In the genomic region with DNA sequence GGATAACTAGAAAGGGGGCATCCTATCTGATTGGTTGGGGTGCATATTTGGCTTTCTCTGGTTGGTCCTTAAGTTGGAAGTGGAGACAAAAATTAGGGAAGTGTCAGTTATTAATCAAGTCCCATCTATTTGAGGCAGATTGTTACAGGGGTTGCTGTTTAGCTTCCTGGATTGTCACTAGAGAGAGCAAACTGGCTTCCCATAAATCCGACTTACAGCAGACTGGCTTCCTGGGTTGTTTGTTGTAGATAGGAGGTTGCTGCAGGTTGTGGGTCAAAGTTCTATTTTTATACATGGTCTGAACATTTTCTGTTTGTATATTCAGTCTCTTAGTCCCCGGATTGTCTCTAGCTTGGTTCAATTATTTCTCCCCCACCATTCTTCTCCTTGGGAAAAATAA, we compare ENCODE assay signal across 20 cellular contexts.
"Had no signal": no experiment of that assay in that cellular context is flagged by ENCODE, and none has a peak within 500 bp of the region (broad histone marks: within the 10 kb centered on the region; RNA-seq: fewer than 3 reads in every experiment).

No MANE protein-coding gene starts in this region.

- DNase-seq: dermis blood vessel endothelial cell; effector memory CD4-positive, alpha-beta T cell; gastrocnemius medialis; kidney; left ventricle myocardium inferior; lower lobe of right lung; naive B cell; sigmoid colon; spleen; stimulated activated CD4-positive, alpha-beta T cell treated with anti-CD3 and anti-CD28 coated beads, Interleukin-4, amount 100 ng/mL, for 4 hours; stimulated activated naive CD8-positive, alpha-beta T cell treated with anti-CD3 and anti-CD28 coated beads, Interleukin-15, Interleukin-2, amounts not matched to agents 100 U/mL and 50 U/mL, for 24 hours; substantia nigra; testis; upper lobe of left lung had no signal

- H3K4me3 ChIP-seq: coronary artery, gastrocnemius medialis, left ventricle myocardium inferior, lower lobe of right lung, sigmoid colon, spleen, testis, tibial nerve, upper lobe of left lung had no signal

- ATAC-seq: gastrocnemius medialis; lower lobe of right lung; natural killer cell treated with Interleukin-12 subunit alpha and Interleukin-12 subunit beta and Interleukin-15 and Interleukin-18, amount 100 ng/mL, for 72 hours; stimulated activated memory B cell treated with anti-CD40 and anti-IgM and Interleukin-4, amounts not matched to agents 10 μg/mL and 1 μg/mL and 100 μg/mL, for 72 hours; stimulated activated naive CD8-positive, alpha-beta T cell treated with anti-CD3 and anti-CD28 coated beads, Interleukin-15, Interleukin-2, amounts not matched to agents 100 U/mL and 50 U/mL, for 24 hours had no signal

- H3K27ac ChIP-seq: coronary artery, gastrocnemius medialis, left ventricle myocardium inferior, lower lobe of right lung, neutrophil, parathyroid adenoma, sigmoid colon, spleen, testis, tibial nerve, upper lobe of left lung had no signal

- H3K27me3 ChIP-seq: sigmoid colon, testis, upper lobe of left lung had no signal

- H3K9me3 ChIP-seq: gastrocnemius medialis, left ventricle myocardium inferior, lower lobe of right lung, neutrophil, sigmoid colon, spleen, testis, tibial nerve, upper lobe of left lung had no signal

- H3K4me1 ChIP-seq: gastrocnemius medialis, left ventricle myocardium inferior, lower lobe of right lung, parathyroid adenoma, sigmoid colon, spleen, testis, tibial nerve, upper lobe of left lung had no signal

- H3K36me3 ChIP-seq: gastrocnemius medialis, left ventricle myocardium inferior, lower lobe of right lung, neutrophil, sigmoid colon, spleen, tibial nerve, upper lobe of left lung had no signal
